ENCODE assay signal across 8 cellular contexts in genomic region chr3:148309390-148310035, GRCh38.
A peak's percentile ranks its signal among the peaks of the same experiment; 100 is the strongest.
DNase-seq lines count a peak whose midpoint lies in the region; ATAC-seq, FAIRE-seq and TF ChIP-seq lines count a peak whose summit lies in the region.

No MANE protein-coding gene starts in this region.

- peaks cover under 1% of the 10 kb centered on the region for H3K9me3 Mint-ChIP-seq in activated CD8-positive, alpha-beta T cell treated with anti-CD3 and anti-CD28 coated beads for 36 hours

- TF ChIP-seq CTCF in AG04449 (IDR thresholded peaks at IDR 0.05; ENCODE audit: insufficient read depth, low read length, missing control alignments) (peak; percentile 82), GM12873 (IDR thresholded peaks at IDR 0.05; ENCODE audit: insufficient read depth, low read depth, low read length, missing control alignments) (peak; percentile 83)
- peak; percentile 42 for TF ChIP-seq CTCF in activated CD8-positive, alpha-beta T cell treated with anti-CD3 and anti-CD28 coated beads for 36 hours (IDR thresholded peaks at IDR 0.05)

- CTCF ChIA-PET in AG04449 (lab: Yijun Ruan, JAX) (interaction anchor here (0.5 to 3.0 kb wide), 31 partner anchors 8 to 788 kb away, joined by 3 to 32 read pairs (median 4); no protein-coding TSS in a partner anchor), HEK293T (lab: Yijun Ruan, JAX) (interaction anchor here (0.9 kb wide), 1 partner anchor 13 kb away, joined by 6 read pairs; no protein-coding TSS in a partner anchor)
- CTCF ChIA-PET in activated CD8-positive, alpha-beta T cell treated with anti-CD3 and anti-CD28 coated beads for 36 hours (lab: Charles Lee) = no interaction called here

- intact Hi-C loops in activated CD8-positive, alpha-beta T cell treated with anti-CD3 and anti-CD28 coated beads for 36 hours (cut with micrococcal nuclease) = no loop called here

- POLR2A ChIA-PET in AG04449 (lab: Yijun Ruan, JAX) (no interaction called here), HEK293T (lab: Yijun Ruan, JAX) (no interaction called here)
- POLR2A ChIA-PET in activated CD8-positive, alpha-beta T cell treated with anti-CD3 and anti-CD28 coated beads for 36 hours (lab: Charles Lee) = no interaction called here

- DNase-seq in AG04449 (ENCODE audit: low read depth, low spot score) = no peak
- DNase-seq in HEK293T (ENCODE audit: extremely low spot score) = peak; percentile 35
- DNase-seq in Kasumi-1 (lab: John Stamatoyannopoulos, UW) = peak; percentile 45 to 51
- DNase-seq in activated CD8-positive, alpha-beta T cell treated with anti-CD3 and anti-CD28 coated beads for 36 hours = peak; percentile 11
- no peak for DNase-seq in putamen (ENCODE audit: low spot score)
- no peak for DNase-seq in medulla oblongata (ENCODE audit: extremely low spot score)

- H3K4me3 Mint-ChIP-seq in activated CD8-positive, alpha-beta T cell treated with anti-CD3 and anti-CD28 coated beads for 36 hours = no peak overlapping the region

- no peak for ATAC-seq in activated CD8-positive, alpha-beta T cell treated with anti-CD3 and anti-CD28 coated beads for 36 hours

- H3K27me3 Mint-ChIP-seq in activated CD8-positive, alpha-beta T cell treated with anti-CD3 and anti-CD28 coated beads for 36 hours = no peaks in the 10 kb centered on the region

- peak; percentile 68 for FAIRE-seq in islet of Langerhans (lab: Jason Lieb, UNC)

- H3K27ac Mint-ChIP-seq in activated CD8-positive, alpha-beta T cell treated with anti-CD3 and anti-CD28 coated beads for 36 hours = no peak overlapping the region

- H3K4me3 ChIP-seq in AG04449 (ENCODE audit: low read depth, low read length) = no peak overlapping the region

- H3K4me1 Mint-ChIP-seq in activated CD8-positive, alpha-beta T cell treated with anti-CD3 and anti-CD28 coated beads for 36 hours (ENCODE audit: low read depth) = no peaks in the 10 kb centered on the region

- H3K36me3 Mint-ChIP-seq in activated CD8-positive, alpha-beta T cell treated with anti-CD3 and anti-CD28 coated beads for 36 hours (ENCODE audit: low read depth) = no peaks in the 10 kb centered on the region

TF ChIP-seq in HEK293T, 16 proteins besides CTCF, POLR2A, EP300 and RAD21:
- no peak for TF ChIP-seq ELF4 (IDR thresholded peaks at IDR 0.05)
- TF ChIP-seq TARDBP (IDR thresholded peaks at IDR 0.05) = no peak
TF ChIP-seq in HEK293T: peak in this region for 0.

Comparison
In these comparisons a context has a peak if more than half of its experiments do, and no peak if none do; other contexts are left out.
1. DNase-seq: peak in HEK293T (single experiment), Kasumi-1 (2 of 2) and activated CD8-positive, alpha-beta T cell treated with anti-CD3 and anti-CD28 coated beads for 36 hours (single experiment); none in AG04449 (single experiment), putamen (single experiment) and medulla oblongata (single experiment).
2. Peak in every context shown above with its lines, with median percentiles within 50 percentile points of each other: CTCF ChIP-seq.